In the genomic region with DNA sequence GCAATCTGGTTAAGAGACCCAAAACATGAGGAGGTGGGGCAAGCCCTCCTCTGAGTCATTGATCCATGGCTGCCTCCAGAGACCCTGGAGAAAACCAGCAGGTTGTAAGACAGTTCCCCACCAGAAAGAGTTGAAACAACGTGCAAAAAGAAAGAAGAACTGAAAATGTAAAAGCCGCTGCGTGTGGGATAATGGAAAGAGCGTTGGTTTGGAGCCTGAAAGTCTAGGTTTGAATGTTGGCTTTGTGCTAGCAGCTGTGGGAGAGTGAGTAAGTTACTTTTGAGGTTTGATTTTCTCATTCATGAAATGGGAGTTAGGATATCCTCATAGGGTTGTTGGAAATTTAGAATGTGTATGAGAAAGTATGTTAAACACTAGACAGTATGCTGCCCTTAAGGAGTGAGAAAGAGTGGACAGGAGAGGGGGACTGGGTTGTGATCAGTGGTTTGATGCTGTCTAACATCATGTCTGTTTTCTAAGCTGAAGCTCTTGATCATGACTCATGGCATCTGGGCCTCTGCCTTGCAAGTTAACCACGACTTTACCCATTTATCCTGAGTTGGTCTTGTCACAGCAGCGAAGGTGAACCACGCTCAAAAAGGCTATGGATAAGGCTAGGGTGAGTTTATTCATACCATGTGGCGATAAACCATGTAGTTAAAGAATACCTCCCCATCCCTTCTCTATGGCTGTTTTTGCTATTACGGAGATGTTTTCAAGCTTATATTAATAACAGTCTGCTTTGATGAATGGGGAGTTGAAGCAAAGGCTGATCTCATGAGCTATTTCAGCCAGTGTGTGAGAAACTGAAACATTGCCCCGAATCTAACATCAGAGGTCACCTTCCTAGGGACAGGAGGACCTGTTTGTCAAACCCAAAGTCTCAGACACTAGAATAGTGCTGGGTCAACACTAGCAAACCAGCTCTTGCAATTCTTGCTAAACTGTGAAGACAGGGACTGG, we compare ENCODE assay signal across 1 cellular context.
TF ChIP-seq lines count a peak whose summit lies in the region.

No MANE protein-coding gene starts in this region.

TF ChIP-seq in HEK293T, 16 proteins besides CTCF, POLR2A, EP300 and RAD21 (continued from another document):
- TF ChIP-seq, protein P1, sequence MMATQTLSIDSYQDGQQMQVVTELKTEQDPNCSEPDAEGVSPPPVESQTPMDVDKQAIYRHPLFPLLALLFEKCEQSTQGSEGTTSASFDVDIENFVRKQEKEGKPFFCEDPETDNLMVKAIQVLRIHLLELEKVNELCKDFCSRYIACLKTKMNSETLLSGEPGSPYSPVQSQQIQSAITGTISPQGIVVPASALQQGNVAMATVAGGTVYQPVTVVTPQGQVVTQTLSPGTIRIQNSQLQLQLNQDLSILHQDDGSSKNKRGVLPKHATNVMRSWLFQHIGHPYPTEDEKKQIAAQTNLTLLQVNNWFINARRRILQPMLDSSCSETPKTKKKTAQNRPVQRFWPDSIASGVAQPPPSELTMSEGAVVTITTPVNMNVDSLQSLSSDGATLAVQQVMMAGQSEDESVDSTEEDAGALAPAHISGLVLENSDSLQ (IDR thresholded peaks at IDR 0.05) = no peak
- no peak for TF ChIP-seq SP1 (IDR thresholded peaks at IDR 0.05)
- no peak for TF ChIP-seq ELF4 (IDR thresholded peaks at IDR 0.05)
